Comparison of ENCODE assay signal across 31 cellular contexts in genomic region chr9:135732569-135733257, GRCh38. TPM values are rescaled to one million over a fixed set of nuclear protein-coding genes. Genes with fewer than 3 reads are reported as not detected.
A peak's percentile ranks its signal among the peaks of the same experiment; 100 is the strongest.
DNase-seq lines count a peak whose midpoint lies in the region; ATAC-seq, FAIRE-seq and TF ChIP-seq lines count a peak whose summit lies in the region.
"Had no signal": no experiment of that assay in that cellular context is flagged by ENCODE, and none has a peak within 500 bp of the region (broad histone marks: within the 10 kb centered on the region; RNA-seq: fewer than 3 reads in every experiment).

No MANE protein-coding gene starts in this region.

- H3K4me2 ChIP-seq in H1 (ENCODE audit: insufficient read depth in 1 of 2, low read depth in 2 of 2, low read length in 2 of 2) = no peak overlapping the region

- H3K18ac ChIP-seq in H1 (ENCODE audit: extremely low read depth, low read length) = no peak overlapping the region

- DNase-seq in NCI-H2196 (lab: John Stamatoyannopoulos, UW; ENCODE audit: unreplicated experiment) (peak; percentile 17), NCI-H2196 treated with DMSO at 0.1 percent for 48 hours (lab: John Stamatoyannopoulos, UW; ENCODE audit: unreplicated experiment) (no peak), OCI-M2 (lab: John Stamatoyannopoulos, UW; ENCODE audit: unreplicated experiment) (peak; percentile 6), H1 (ENCODE audit: low read depth in 1 of 2, low spot score in 2 of 2) (no peak), chondrocyte (ENCODE audit: low spot score) (no peak)
- no peak for DNase-seq in natural killer cell treated with Interleukin-12 subunit alpha and Interleukin-12 subunit beta and Interleukin-15 and Interleukin-18, amount 100 ng/mL, for 72 hours (ENCODE audit: low spot score)
- no peak for DNase-seq in activated CD4-positive, alpha-beta T cell treated with anti-CD3 and anti-CD28 coated beads, Interleukin-2, amount 50 U/mL, for 48 hours
- DNase-seq: 8988T; ACHN; BE2C; Calu3; CD8-positive, alpha-beta memory T cell; H7; HFFc6; Kasumi-1; MG63; NCI-H1048; NCI-H1417; NCI-H1694; NCI-H2029 treated with DMSO at 0.1 percent for 48 hours; NCI-H524; NK-92 treated with Interleukin-12 subunit alpha and Interleukin-12 subunit beta, amount 100 ng/mL, for 24 hours; SHP77; T-cell had no signal

- no peak overlapping the region for H3K4me3 Mint-ChIP-seq in natural killer cell treated with Interleukin-12 subunit alpha and Interleukin-12 subunit beta and Interleukin-15 and Interleukin-18, amount 100 ng/mL, for 72 hours
- no peak overlapping the region for H3K4me3 Mint-ChIP-seq in chondrocyte (ENCODE audit: unreplicated experiment)
- H3K4me3 Mint-ChIP-seq: CD14-positive monocyte; CD8-positive, alpha-beta memory T cell; HFFc6; T-cell had no signal

- no peak overlapping the region for H2BK20ac ChIP-seq in H1 (ENCODE audit: low read length)

- peaks cover 0 to 17% (median 9%) of the 10 kb centered on the region in 4 experiments; a peak in 6 of 7 replicates for H3K4me1 ChIP-seq in H1 (replicated peaks in 1 of 4; ENCODE audit: control insufficient read depth in 3 of 4, insufficient read depth in 4 of 4, low read length in 3 of 4)

- H2AK5ac ChIP-seq in H1 (ENCODE audit: low read depth, low read length) = no peak overlapping the region

- peaks cover 0 to 4% of the 10 kb centered on the region in 2 experiments for H4K20me1 ChIP-seq in H1 (replicated peaks in 1 of 2; ENCODE audit: control insufficient read depth in 1 of 2, insufficient read depth in 2 of 2, low read length in 2 of 2)

- H3K14ac ChIP-seq in H1 (ENCODE audit: insufficient read length) = no peak overlapping the region

- H3K27ac ChIP-seq in H1 (ENCODE audit: low read depth, low read length) = no peak overlapping the region
- H3K27ac ChIP-seq: RWPE1 had no signal

- 78% methylated on average over 4 of the region's 6 CpGs; no CpG with 5 or more reads in 1 of the 2 experiments for WGBS in H1 (ENCODE audit: extremely low coverage in 1 of 2, insufficient coverage in 1 of 2, insufficient read length in 1 of 2, insufficient replicate concordance in 2 of 2, low coverage in 1 of 2, low lambda C conversion rate in 2 of 2, missing lambda C conversion rate in 1 of 2), 2 experiments

- no peaks in the 10 kb centered on the region for H3K79me1 ChIP-seq in H1 (ENCODE audit: low read depth, low read length)

- no peak overlapping the region for H2BK120ac ChIP-seq in H1 (replicated peaks; ENCODE audit: low read depth, low read length)

- H4K5ac ChIP-seq in H1 (ENCODE audit: insufficient read length, low read depth, low read length) = no peak overlapping the region

- H3K27ac Mint-ChIP-seq in natural killer cell treated with Interleukin-12 subunit alpha and Interleukin-12 subunit beta and Interleukin-15 and Interleukin-18, amount 100 ng/mL, for 72 hours = no peak overlapping the region
- H3K27ac Mint-ChIP-seq in chondrocyte (ENCODE audit: unreplicated experiment) = no peak overlapping the region
- H3K27ac Mint-ChIP-seq: CD8-positive, alpha-beta memory T cell; HFFc6 had no signal

- no peak overlapping the region for H4K91ac ChIP-seq in H1 (replicated peaks; ENCODE audit: insufficient read length, low read length)

- H3K9me3 Mint-ChIP-seq in natural killer cell treated with Interleukin-12 subunit alpha and Interleukin-12 subunit beta and Interleukin-15 and Interleukin-18, amount 100 ng/mL, for 72 hours = peaks cover 3% of the 10 kb centered on the region
- H3K9me3 Mint-ChIP-seq in chondrocyte (ENCODE audit: low read depth) = peaks cover 15% of the 10 kb centered on the region

- H3K27me3 Mint-ChIP-seq in natural killer cell treated with Interleukin-12 subunit alpha and Interleukin-12 subunit beta and Interleukin-15 and Interleukin-18, amount 100 ng/mL, for 72 hours = peaks cover 0 to 25% of the 10 kb centered on the region in 2 donors
- peaks cover 16% of the 10 kb centered on the region for H3K27me3 Mint-ChIP-seq in chondrocyte (ENCODE audit: low read depth)

- H3K56ac ChIP-seq in H1 (replicated peaks; ENCODE audit: insufficient read length, low read depth, low read length) = no peak overlapping the region

- no peak overlapping the region for H2BK5ac ChIP-seq in H1 (ENCODE audit: low read depth, low read length)

- H3K4me1 Mint-ChIP-seq in natural killer cell treated with Interleukin-12 subunit alpha and Interleukin-12 subunit beta and Interleukin-15 and Interleukin-18, amount 100 ng/mL, for 72 hours (ENCODE audit: low read depth in 2 of 2) = peaks cover 0 to 3% of the 10 kb centered on the region in 2 donors
- H3K4me1 Mint-ChIP-seq in chondrocyte (ENCODE audit: low read depth) = no peaks in the 10 kb centered on the region
- H3K4me1 Mint-ChIP-seq: CD14-positive monocyte; CD8-positive, alpha-beta memory T cell; T-cell had no signal

- no peak for TF ChIP-seq RAD21 in H1 (IDR thresholded peaks at IDR 0.05 in 1 of 2, conservative IDR thresholded peaks at IDR 0.05 in 1 of 2; ENCODE audit: low read depth in 2 of 2, low read length in 2 of 2)

- no peak overlapping the region for H2AFZ ChIP-seq in H1 (ENCODE audit: low read length)

- TF ChIP-seq CTCF in H1 (IDR thresholded peaks at IDR 0.05; ENCODE audit: control extremely low read depth in 1 of 3, insufficient read depth in 1 of 3, low read depth in 1 of 3, low read length in 3 of 3) (no peak), chondrocyte (IDR thresholded peaks at IDR 0.05) (no peak)

- no peaks in the 10 kb centered on the region for H3K79me2 ChIP-seq in H1 (ENCODE audit: control insufficient read depth in 1 of 2, insufficient read depth in 2 of 2, low read length in 2 of 2)

- H3K23me2 ChIP-seq in H1 (ENCODE audit: low read depth, low read length) = no peaks in the 10 kb centered on the region

- peak overlapping the region; percentile 42; the same call in 1 of the 2 replicates for H4K8ac ChIP-seq in H1 (ENCODE audit: extremely low read depth, insufficient read depth, low read length)

- POLR2A ChIA-PET in H1 (lab: Charles Lee; ENCODE audit: partially characterized antibody) = no interaction called here

- FAIRE-seq in H1 (lab: Jason Lieb, UNC) = no peak
- FAIRE-seq: GM18507, HepG2 had no signal

- H3K36me3 ChIP-seq in H1 (ENCODE audit: control insufficient read depth in 2 of 4, insufficient read depth in 4 of 4, low read length in 3 of 4) = no peaks in the 10 kb centered on the region
- H3K36me3 ChIP-seq: MG63 had no signal

- no peak for TF ChIP-seq POLR2A in H1 (IDR thresholded peaks at IDR 0.05; ENCODE audit: control extremely low read depth in 1 of 2, low read depth in 2 of 2, low read length in 2 of 2)

- no peak overlapping the region for H3K9ac ChIP-seq in H1 (replicated peaks in 1 of 4; ENCODE audit: extremely low read depth in 1 of 4, low read depth in 3 of 4, low read length in 3 of 4)

- ATAC-seq in natural killer cell treated with Interleukin-12 subunit alpha and Interleukin-12 subunit beta and Interleukin-15 and Interleukin-18, amount 100 ng/mL, for 72 hours = no peak
- ATAC-seq: HepG2, Panc1, T-cell had no signal

- H2BK12ac ChIP-seq in H1 (ENCODE audit: low read depth, low read length) = no peak overlapping the region

- peaks cover 0 to 14% (median 10%) of the 10 kb centered on the region in 4 experiments; a peak in 5 of 7 replicates for H3K27me3 ChIP-seq in H1 (replicated peaks in 1 of 4; ENCODE audit: control insufficient read depth in 3 of 4, extremely low read depth in 1 of 4, insufficient read depth in 3 of 4, low read length in 3 of 4)
- H3K27me3 ChIP-seq: BE2C had no signal

- H3K9me3 ChIP-seq in H1 (ENCODE audit: insufficient read depth in 2 of 2, low read depth in 1 of 2, low read length in 1 of 2) = peaks cover 4 to 7% of the 10 kb centered on the region in 2 experiments; a peak in 3 of 4 replicates
- H3K9me3 ChIP-seq: MG63 had no signal

- H3K23ac ChIP-seq in H1 (ENCODE audit: insufficient read length) = no peak overlapping the region

- no peak for TF ChIP-seq EP300 in H1 (IDR thresholded peaks at IDR 0.05; ENCODE audit: borderline replicate concordance in 1 of 2, low read depth in 2 of 2, low read length in 2 of 2)

- H3K4ac ChIP-seq in H1 (replicated peaks; ENCODE audit: insufficient read length, low read depth, low read length) = no peak overlapping the region

- no peaks in the 10 kb centered on the region for H3K36me3 Mint-ChIP-seq in natural killer cell treated with Interleukin-12 subunit alpha and Interleukin-12 subunit beta and Interleukin-15 and Interleukin-18, amount 100 ng/mL, for 72 hours
- H3K36me3 Mint-ChIP-seq in chondrocyte (ENCODE audit: low read depth) = no peaks in the 10 kb centered on the region
- H3K36me3 Mint-ChIP-seq: CD14-positive monocyte, T-cell had no signal

- H3K4me3 ChIP-seq in H1 (ENCODE audit: extremely low read depth in 1 of 4, insufficient read depth in 2 of 4, low read depth in 3 of 4, low read length in 4 of 4) = no peak overlapping the region
- H3K4me3 ChIP-seq: MG63 had no signal

- no peak overlapping the region for H2BK15ac ChIP-seq in H1 (ENCODE audit: low read length)

- CTCF ChIA-PET in H1 (lab: Charles Lee; ENCODE audit: partially characterized antibody) = interaction anchor here (1.2 kb wide), 1 partner anchor 18 kb away, joined by 3 read pairs; no protein-coding TSS in a partner anchor

RNA-seq across cellular contexts. Expression of gene KCNT1, which starts 30.7 kb away (rescaled TPM):
- total RNA-seq in H1 (2021; fragmentation: NEBNext Ultra II Directional; extraction: Animal tissue kit (Norgen Biotek cat#: 25700)) = 0.13 and 0.44 TPM in 2 replicates
- 0.20 and 0.35 TPM in 2 replicates for polyA plus RNA-seq in H1 (2011; rRNA removed)
- 0.19 TPM for polyA plus RNA-seq in H1 (2011; cell fraction: cytosol; rRNA removed)
- 1.4 TPM for polyA plus RNA-seq in H1 (2011; cell fraction: nucleus; rRNA removed)
- 0.17 to 0.41 TPM (median 0.29 TPM) in 4 replicates for polyA plus RNA-seq in H1 (2012, experiment 1 of 2)
- 0.28 TPM for polyA plus RNA-seq in H1 (2012, experiment 2 of 2)
- 0.10 TPM for polyA plus RNA-seq in H1 (2013, experiment 1 of 2)
- 0.07 TPM for polyA plus RNA-seq in H1 (2013, experiment 2 of 2)
- polyA minus RNA-seq in H1 (2011; rRNA and poly(A)+ RNA removed) = 0.32 and 0.66 TPM in 2 replicates
- not detected for polyA minus RNA-seq in H1 (2011; cell fraction: cytosol; rRNA and poly(A)+ RNA removed)
- 0.30 TPM for polyA minus RNA-seq in H1 (2011; cell fraction: nucleus; rRNA and poly(A)+ RNA removed)
- not detected for total RNA-seq in natural killer cell treated with Interleukin-12 subunit alpha and Interleukin-12 subunit beta and Interleukin-15 and Interleukin-18, amount 100 ng/mL, for 72 hours
- not detected in 3 replicates for total RNA-seq in chondrocyte
- total RNA-seq: Calu3; CD8-positive, alpha-beta memory T cell; HepG2; HFFc6; HT1080; SK-MEL-5 had no signal
- polyA plus RNA-seq: CD14-positive monocyte, HepG2 had no signal

RNA-seq across cellular contexts. Expression of gene SOHLH1, which starts 33.4 kb away (rescaled TPM):
- not detected in 2 replicates for total RNA-seq in H1 (2021; fragmentation: NEBNext Ultra II Directional; extraction: Animal tissue kit (Norgen Biotek cat#: 25700))
- polyA plus RNA-seq in H1 (2011; rRNA removed) = 0.05 and 0.11 TPM in 2 replicates
- polyA plus RNA-seq in H1 (2011; cell fraction: cytosol; rRNA removed) = not detected
- 0.36 TPM for polyA plus RNA-seq in H1 (2011; cell fraction: nucleus; rRNA removed)
- not detected in 4 replicates for polyA plus RNA-seq in H1 (2012, experiment 1 of 2)
- polyA plus RNA-seq in H1 (2012, experiment 2 of 2) = not detected
- not detected for polyA plus RNA-seq in H1 (2013, experiment 1 of 2)
- not detected for polyA plus RNA-seq in H1 (2013, experiment 2 of 2)
- not detected in 2 replicates for polyA minus RNA-seq in H1 (2011; rRNA and poly(A)+ RNA removed)
- polyA minus RNA-seq in H1 (2011; cell fraction: cytosol; rRNA and poly(A)+ RNA removed) = not detected
- polyA minus RNA-seq in H1 (2011; cell fraction: nucleus; rRNA and poly(A)+ RNA removed) = not detected
- total RNA-seq in natural killer cell treated with Interleukin-12 subunit alpha and Interleukin-12 subunit beta and Interleukin-15 and Interleukin-18, amount 100 ng/mL, for 72 hours = not detected
- not detected in 3 replicates for total RNA-seq in chondrocyte
- total RNA-seq: Calu3; CD8-positive, alpha-beta memory T cell; H7; HFFc6; HT1080; SK-MEL-5; T-cell had no signal
- polyA plus RNA-seq: CD14-positive monocyte; CD8-positive, alpha-beta memory T cell had no signal

Comparison
In these comparisons a context has a peak if more than half of its experiments do, and no peak if none do; other contexts are left out.
1. DNase-seq: peak in NCI-H2196 (single experiment) and OCI-M2 (single experiment); none in NCI-H2196 treated with DMSO at 0.1 percent for 48 hours (single experiment), H1 (0 of 2), natural killer cell treated with Interleukin-12 subunit alpha and Interleukin-12 subunit beta and Interleukin-15 and Interleukin-18, amount 100 ng/mL, for 72 hours (single experiment), activated CD4-positive, alpha-beta T cell treated with anti-CD3 and anti-CD28 coated beads, Interleukin-2, amount 50 U/mL, for 48 hours (0 of 2) and chondrocyte (single experiment).